Comparison of ENCODE assay signal across 18 cellular contexts in genomic region chr22:48889209-48889830, GRCh38.
"Had no signal": no experiment of that assay in that cellular context is flagged by ENCODE, and none has a peak within 500 bp of the region (broad histone marks: within the 10 kb centered on the region; RNA-seq: fewer than 3 reads in every experiment).

No MANE protein-coding gene starts in this region.

- H2AFZ ChIP-seq: hepatocyte had no signal

- H3K9me3 Mint-ChIP-seq: activated T-helper 1 cell treated with anti-CD3 and anti-CD28 coated beads, Interleukin-12 subunit alpha, Interleukin-12 subunit beta, Interleukin-2, Interleukin-4 antibody, amounts not matched to agents 30 ng/mL and 10 ng/mL and 1 ng/mL, durations not matched to agents 14 hours and 24 hours and 36 hours; dendritic cell treated with granulocyte-macrophage colony-stimulating factor and Interleukin-4, amounts not matched to agents 40 ng/mL and 50 ng/mL, for 4 days; nephron progenitor cell; stimulated activated effector memory CD8-positive, alpha-beta T cell treated with anti-CD3 and anti-CD28 coated beads, Interleukin-12 subunit alpha, Interleukin-12 subunit beta, amount 100 ng/mL, for 72 hours; WTC11 had no signal

- ATAC-seq: activated CD8-positive, alpha-beta memory T cell treated with anti-CD3 and anti-CD28 coated beads, Interleukin-2, amount 10 ng/mL, durations not matched to agents 7 days and 5 days; pancreas; stimulated activated effector memory CD8-positive, alpha-beta T cell treated with anti-CD3 and anti-CD28 coated beads, Interleukin-12 subunit alpha, Interleukin-12 subunit beta, amount 100 ng/mL, for 72 hours; WTC11 had no signal

- H3K36me3 ChIP-seq: adrenal gland, pancreas, tibial nerve had no signal

- DNase-seq: activated CD4-positive, alpha-beta T cell treated with anti-CD3 and anti-CD28 coated beads, Interleukin-2, amount 50 U/mL, for 1 hour; activated naive CD4-positive, alpha-beta T cell treated with anti-CD3 and anti-CD28 coated beads, Interleukin-2, amount 50 U/mL, for 16 hours; central memory CD4-positive, alpha-beta T cell; erythroblast; kidney glomerular epithelial cell; mammary epithelial cell; nephron progenitor cell; SK-N-SH; small intestine had no signal

- H3K4me3 Mint-ChIP-seq: activated CD8-positive, alpha-beta memory T cell treated with anti-CD3 and anti-CD28 coated beads, Interleukin-2, amount 10 ng/mL, durations not matched to agents 7 days and 5 days; activated T-helper 1 cell treated with anti-CD3 and anti-CD28 coated beads, Interleukin-12 subunit alpha, Interleukin-12 subunit beta, Interleukin-2, Interleukin-4 antibody, amounts not matched to agents 30 ng/mL and 10 ng/mL and 1 ng/mL, durations not matched to agents 14 hours and 24 hours and 36 hours; dendritic cell treated with granulocyte-macrophage colony-stimulating factor and Interleukin-4, amounts not matched to agents 40 ng/mL and 50 ng/mL, for 4 days; nephron progenitor cell; stimulated activated effector memory CD8-positive, alpha-beta T cell treated with anti-CD3 and anti-CD28 coated beads, Interleukin-12 subunit alpha, Interleukin-12 subunit beta, amount 100 ng/mL, for 72 hours; WTC11 had no signal

- H3K4me1 Mint-ChIP-seq: activated CD8-positive, alpha-beta memory T cell treated with anti-CD3 and anti-CD28 coated beads, Interleukin-2, amount 10 ng/mL, durations not matched to agents 7 days and 5 days; stimulated activated effector memory CD8-positive, alpha-beta T cell treated with anti-CD3 and anti-CD28 coated beads, Interleukin-12 subunit alpha, Interleukin-12 subunit beta, amount 100 ng/mL, for 72 hours; WTC11 had no signal

- H3K4me2 ChIP-seq: hepatocyte, SK-N-SH had no signal

- H3K4me1 ChIP-seq: adrenal gland, pancreas had no signal

- H3K4me3 ChIP-seq: adrenal gland, hepatocyte, pancreas, tibial nerve had no signal

- H3K27ac Mint-ChIP-seq: activated CD8-positive, alpha-beta memory T cell treated with anti-CD3 and anti-CD28 coated beads, Interleukin-2, amount 10 ng/mL, durations not matched to agents 7 days and 5 days; activated T-helper 1 cell treated with anti-CD3 and anti-CD28 coated beads, Interleukin-12 subunit alpha, Interleukin-12 subunit beta, Interleukin-2, Interleukin-4 antibody, amounts not matched to agents 30 ng/mL and 10 ng/mL and 1 ng/mL, durations not matched to agents 14 hours and 24 hours and 36 hours; dendritic cell treated with granulocyte-macrophage colony-stimulating factor and Interleukin-4, amounts not matched to agents 40 ng/mL and 50 ng/mL, for 4 days; stimulated activated effector memory CD8-positive, alpha-beta T cell treated with anti-CD3 and anti-CD28 coated beads, Interleukin-12 subunit alpha, Interleukin-12 subunit beta, amount 100 ng/mL, for 72 hours; WTC11 had no signal

- H3K27me3 Mint-ChIP-seq: activated CD8-positive, alpha-beta memory T cell treated with anti-CD3 and anti-CD28 coated beads, Interleukin-2, amount 10 ng/mL, durations not matched to agents 7 days and 5 days had no signal

- H3K36me3 Mint-ChIP-seq: activated CD8-positive, alpha-beta memory T cell treated with anti-CD3 and anti-CD28 coated beads, Interleukin-2, amount 10 ng/mL, durations not matched to agents 7 days and 5 days; stimulated activated effector memory CD8-positive, alpha-beta T cell treated with anti-CD3 and anti-CD28 coated beads, Interleukin-12 subunit alpha, Interleukin-12 subunit beta, amount 100 ng/mL, for 72 hours; WTC11 had no signal

- H3K27ac ChIP-seq: adrenal gland, hepatocyte, pancreas, tibial nerve had no signal

- H3K9me3 ChIP-seq: adrenal gland, pancreas, SK-N-SH had no signal

- H3K27me3 ChIP-seq: adrenal gland, hepatocyte, pancreas, tibial nerve had no signal

- H3K79me2 ChIP-seq: hepatocyte had no signal
